2 cellular contexts compared by ENCODE assay signal in the genomic region with DNA sequence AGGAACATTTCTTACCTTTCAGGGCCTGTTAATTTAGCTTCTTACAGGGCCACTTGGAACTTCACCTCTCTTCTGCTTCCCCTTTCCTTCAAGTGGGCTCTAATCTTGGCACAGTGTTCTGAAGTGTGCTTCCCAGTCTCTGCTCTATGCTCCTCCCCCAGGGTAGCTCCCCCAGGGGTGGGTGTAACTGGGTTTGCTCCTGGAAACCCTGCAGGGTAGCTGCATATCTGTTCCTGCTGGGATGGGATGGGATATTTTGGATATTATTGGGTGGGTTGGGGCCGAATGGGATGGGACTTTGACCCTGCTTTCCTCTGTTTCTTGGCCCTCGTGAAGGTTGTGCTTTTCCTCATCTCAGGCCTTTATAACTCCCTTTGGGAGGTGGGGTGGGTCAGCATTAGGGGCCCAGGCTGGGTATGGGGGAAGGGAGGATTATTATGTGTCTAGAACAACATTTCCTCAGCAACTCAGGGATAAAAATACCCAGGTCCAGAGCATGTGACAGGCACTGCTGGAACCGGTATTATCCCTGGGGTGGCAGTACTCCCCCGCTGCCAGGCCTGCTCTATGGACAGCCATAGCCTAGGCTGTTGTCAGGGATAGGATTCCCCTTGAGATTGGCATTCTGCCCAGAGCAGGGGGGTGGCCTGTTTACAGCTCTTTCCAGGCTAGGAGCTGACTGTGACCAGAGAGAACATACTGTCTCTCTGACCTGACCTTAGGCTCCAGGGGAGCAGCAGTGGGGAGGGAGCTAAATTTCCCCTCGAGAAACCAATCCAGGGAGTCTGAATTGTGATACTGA.
TF ChIP-seq lines count a peak whose summit lies in the region.

No MANE protein-coding gene starts in this region.

TF ChIP-seq in SK-N-SH, 30 proteins besides CTCF, POLR2A, EP300 and RAD21 (continues in another document):
- TF ChIP-seq JUND (IDR thresholded peaks at IDR 0.05) (no peak), FOSL2 (IDR thresholded peaks at IDR 0.05; ENCODE audit: borderline replicate concordance, low read depth) (no peak), CHD2 (IDR thresholded peaks at IDR 0.05; ENCODE audit: low read length, partially characterized antibody) (peak; percentile 63), MXI1 (IDR thresholded peaks at IDR 0.05; ENCODE audit: low read depth, low read length) (peak; percentile 89), FOXJ3 (CRISPR knock-in tag; IDR thresholded peaks at IDR 0.05) (peak; percentile 61; the same call in 1 of the 2 replicates), RCOR1 (IDR thresholded peaks at IDR 0.05; ENCODE audit: low read length) (peak; percentile 39; the same call in 1 of the 2 replicates), NRF1 (IDR thresholded peaks at IDR 0.05; ENCODE audit: low read depth, low read length) (no peak), RXRA (IDR thresholded peaks at IDR 0.05; ENCODE audit: borderline replicate concordance, low read depth) (no peak), RFX5 (IDR thresholded peaks at IDR 0.05; ENCODE audit: low read length) (peak; percentile 67; the same call in 1 of the 2 replicates), NFIC (IDR thresholded peaks at IDR 0.05; ENCODE audit: borderline replicate concordance) (peak; percentile 55), MEF2A (IDR thresholded peaks at IDR 0.05; ENCODE audit: borderline replicate concordance, low read depth) (no peak), ZBTB33 (IDR thresholded peaks at IDR 0.05; ENCODE audit: borderline replicate concordance, low read depth) (no peak), SMC3 (IDR thresholded peaks at IDR 0.05; ENCODE audit: low read depth, low read length) (no peak), TAF1 (IDR thresholded peaks at IDR 0.05; ENCODE audit: borderline replicate concordance, low read depth, low read length) (no peak), FOXM1 (IDR thresholded peaks at IDR 0.05; ENCODE audit: low read depth) (no peak), POLR2AphosphoS5 (IDR thresholded peaks at IDR 0.05; ENCODE audit: low read depth, low read length) (no peak), GATA2 (CRISPR knock-in tag; IDR thresholded peaks at IDR 0.05) (0 out of 2 replicates have a peak, but pooled peaks have one; percentile 8), YY1 (IDR thresholded peaks at IDR 0.05; ENCODE audit: low read depth) (no peak), EZH2phosphoT487 (IDR thresholded peaks at IDR 0.05; ENCODE audit: borderline replicate concordance, low read depth) (no peak), GABPA (IDR thresholded peaks at IDR 0.05; ENCODE audit: low read depth) (no peak), TEAD4 (IDR thresholded peaks at IDR 0.05; ENCODE audit: borderline replicate concordance, insufficient read depth) (no peak), SIN3A (IDR thresholded peaks at IDR 0.05; ENCODE audit: borderline replicate concordance, low read depth, low read length) (no peak), TCF12 (IDR thresholded peaks at IDR 0.05) (no peak), IRF3 (IDR thresholded peaks at IDR 0.05; ENCODE audit: low read depth, low read length) (no peak)
- TF ChIP-seq, protein P1, sequence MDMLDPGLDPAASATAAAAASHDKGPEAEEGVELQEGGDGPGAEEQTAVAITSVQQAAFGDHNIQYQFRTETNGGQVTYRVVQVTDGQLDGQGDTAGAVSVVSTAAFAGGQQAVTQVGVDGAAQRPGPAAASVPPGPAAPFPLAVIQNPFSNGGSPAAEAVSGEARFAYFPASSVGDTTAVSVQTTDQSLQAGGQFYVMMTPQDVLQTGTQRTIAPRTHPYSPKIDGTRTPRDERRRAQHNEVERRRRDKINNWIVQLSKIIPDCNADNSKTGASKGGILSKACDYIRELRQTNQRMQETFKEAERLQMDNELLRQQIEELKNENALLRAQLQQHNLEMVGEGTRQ (IDR thresholded peaks at IDR 0.05; ENCODE audit: borderline replicate concordance, low read depth, low read length): no peak
- TF ChIP-seq, protein P2, sequence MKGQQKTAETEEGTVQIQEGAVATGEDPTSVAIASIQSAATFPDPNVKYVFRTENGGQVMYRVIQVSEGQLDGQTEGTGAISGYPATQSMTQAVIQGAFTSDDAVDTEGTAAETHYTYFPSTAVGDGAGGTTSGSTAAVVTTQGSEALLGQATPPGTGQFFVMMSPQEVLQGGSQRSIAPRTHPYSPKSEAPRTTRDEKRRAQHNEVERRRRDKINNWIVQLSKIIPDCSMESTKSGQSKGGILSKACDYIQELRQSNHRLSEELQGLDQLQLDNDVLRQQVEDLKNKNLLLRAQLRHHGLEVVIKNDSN (IDR thresholded peaks at IDR 0.05; ENCODE audit: borderline replicate concordance, low read depth): no peak
- TF ChIP-seq, protein P3, sequence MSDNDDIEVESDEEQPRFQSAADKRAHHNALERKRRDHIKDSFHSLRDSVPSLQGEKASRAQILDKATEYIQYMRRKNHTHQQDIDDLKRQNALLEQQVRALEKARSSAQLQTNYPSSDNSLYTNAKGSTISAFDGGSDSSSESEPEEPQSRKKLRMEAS (IDR thresholded peaks at IDR 0.05; ENCODE audit: low read depth): no peak
- TF ChIP-seq, protein P4, sequence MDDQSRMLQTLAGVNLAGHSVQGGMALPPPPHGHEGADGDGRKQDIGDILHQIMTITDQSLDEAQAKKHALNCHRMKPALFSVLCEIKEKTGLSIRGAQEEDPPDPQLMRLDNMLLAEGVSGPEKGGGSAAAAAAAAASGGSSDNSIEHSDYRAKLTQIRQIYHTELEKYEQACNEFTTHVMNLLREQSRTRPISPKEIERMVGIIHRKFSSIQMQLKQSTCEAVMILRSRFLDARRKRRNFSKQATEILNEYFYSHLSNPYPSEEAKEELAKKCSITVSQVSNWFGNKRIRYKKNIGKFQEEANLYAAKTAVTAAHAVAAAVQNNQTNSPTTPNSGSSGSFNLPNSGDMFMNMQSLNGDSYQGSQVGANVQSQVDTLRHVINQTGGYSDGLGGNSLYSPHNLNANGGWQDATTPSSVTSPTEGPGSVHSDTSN (IDR thresholded peaks at IDR 0.05): no peak

TF ChIP-seq in endothelial cell of umbilical vein, 7 proteins besides CTCF, POLR2A, EP300 and RAD21:
- TF ChIP-seq MYC (IDR thresholded peaks at IDR 0.05; ENCODE audit: low read depth, low read length) (no peak), FOS (IDR thresholded peaks at IDR 0.05; ENCODE audit: borderline replicate concordance, insufficient read depth, low read length) (no peak), JUN (IDR thresholded peaks at IDR 0.05; ENCODE audit: borderline replicate concordance, insufficient read depth, insufficient read length, low read depth) (no peak), POLR2AphosphoS5 (IDR thresholded peaks at IDR 0.05; ENCODE audit: insufficient read depth, low read depth, low read length) (no peak), GATA2 (IDR thresholded peaks at IDR 0.05; ENCODE audit: insufficient read depth, insufficient read length, low read depth, low read length) (no peak), EZH2 (IDR thresholded peaks at IDR 0.05; ENCODE audit: borderline replicate concordance, low read depth, low read length, severe bottlenecking) (no peak)
- TF ChIP-seq, protein P3 (IDR thresholded peaks at IDR 0.05; ENCODE audit: insufficient read depth, insufficient read length): no peak
